In genomic region chr1:62450301-62450700, GRCh38 we compare ENCODE assay signal across 19 cellular contexts.
"Had no signal": no experiment of that assay in that cellular context is flagged by ENCODE, and none has a peak within 500 bp of the region (broad histone marks: within the 10 kb centered on the region; RNA-seq: fewer than 3 reads in every experiment).

No MANE protein-coding gene starts in this region.

- H3K4me3 Mint-ChIP-seq: activated CD4-positive, alpha-beta T cell treated with anti-CD3 and anti-CD28 coated beads, Interleukin-2, amount 10 ng/mL, durations not matched to agents 24 days and 14 days; naive thymus-derived CD8-positive, alpha-beta T cell; stimulated activated memory B cell treated with anti-CD40 and anti-IgM and Interleukin-4, amounts not matched to agents 10 μg/mL and 1 μg/mL and 100 μg/mL, for 72 hours had no signal

- H3K9me3 ChIP-seq: body of pancreas, esophagus squamous epithelium, mucosa of descending colon, psoas muscle, spleen had no signal

- H3K4me3 ChIP-seq: body of pancreas, esophagus squamous epithelium, mucosa of descending colon, psoas muscle, spleen had no signal

- H3K27ac Mint-ChIP-seq: activated CD4-positive, alpha-beta T cell treated with anti-CD3 and anti-CD28 coated beads, Interleukin-2, amount 10 ng/mL, durations not matched to agents 24 days and 14 days; stimulated activated memory B cell treated with anti-CD40 and anti-IgM and Interleukin-4, amounts not matched to agents 10 μg/mL and 1 μg/mL and 100 μg/mL, for 72 hours had no signal

- DNase-seq: activated CD4-positive, alpha-beta T cell treated with anti-CD3 and anti-CD28 coated beads, Interleukin-2, amount 10 ng/mL, durations not matched to agents 24 days and 14 days; activated CD8-positive, alpha-beta memory T cell treated with anti-CD3 and anti-CD28 coated beads, Interleukin-2, amount 50 U/mL, for 4 hours; amniotic stem cell; body of pancreas; dermis blood vessel endothelial cell; esophagus squamous epithelium; foreskin fibroblast; islet precursor cell; mammary epithelial cell; mucosa of descending colon; naive thymus-derived CD8-positive, alpha-beta T cell; occipital lobe; psoas muscle; spleen; stimulated activated CD4-positive, alpha-beta T cell treated with anti-CD3 and anti-CD28 coated beads, Interleukin-1b, Interleukin-23, amount 100 ng/mL, for 48 hours; trophoblast cell had no signal

- ATAC-seq: body of pancreas; left lobe of liver; mucosa of descending colon; naive thymus-derived CD8-positive, alpha-beta T cell; psoas muscle; sciatic nerve; stimulated activated memory B cell treated with anti-CD40 and anti-IgM and Interleukin-4, amounts not matched to agents 10 μg/mL and 1 μg/mL and 100 μg/mL, for 72 hours had no signal

- H3K4me1 Mint-ChIP-seq: stimulated activated memory B cell treated with anti-CD40 and anti-IgM and Interleukin-4, amounts not matched to agents 10 μg/mL and 1 μg/mL and 100 μg/mL, for 72 hours had no signal

- H3K27me3 Mint-ChIP-seq: activated CD4-positive, alpha-beta T cell treated with anti-CD3 and anti-CD28 coated beads, Interleukin-2, amount 10 ng/mL, durations not matched to agents 24 days and 14 days; naive thymus-derived CD8-positive, alpha-beta T cell; stimulated activated memory B cell treated with anti-CD40 and anti-IgM and Interleukin-4, amounts not matched to agents 10 μg/mL and 1 μg/mL and 100 μg/mL, for 72 hours had no signal

- H3K4me1 ChIP-seq: body of pancreas, esophagus squamous epithelium, psoas muscle had no signal

- H3K27ac ChIP-seq: body of pancreas, esophagus squamous epithelium, psoas muscle, spleen had no signal

- H3K9me3 Mint-ChIP-seq: activated CD4-positive, alpha-beta T cell treated with anti-CD3 and anti-CD28 coated beads, Interleukin-2, amount 10 ng/mL, durations not matched to agents 24 days and 14 days; stimulated activated memory B cell treated with anti-CD40 and anti-IgM and Interleukin-4, amounts not matched to agents 10 μg/mL and 1 μg/mL and 100 μg/mL, for 72 hours had no signal

- H3K27me3 ChIP-seq: body of pancreas, esophagus squamous epithelium, spleen had no signal
